Comparison of ENCODE assay signal across 27 cellular contexts in genomic region chr14:31126680-31127079, GRCh38.
"Had no signal": no experiment of that assay in that cellular context is flagged by ENCODE, and none has a peak within 500 bp of the region (broad histone marks: within the 10 kb centered on the region; RNA-seq: fewer than 3 reads in every experiment).

No MANE protein-coding gene starts in this region.

- FAIRE-seq: endometrium had no signal

- H3K27ac Mint-ChIP-seq: dendritic cell treated with granulocyte-macrophage colony-stimulating factor and Interleukin-4, amounts not matched to agents 40 ng/mL and 50 ng/mL, for 4 days; endodermal cell; mesothelial cell of epicardium had no signal

- H3K4me1 ChIP-seq: colonic mucosa, esophagus squamous epithelium had no signal

- ATAC-seq: effector memory CD8-positive, alpha-beta T cell; esophagus mucosa; gastrocnemius medialis; heart right ventricle; left cardiac atrium; left lung; left ventricle myocardium superior; lower lobe of right lung; mucosa of descending colon had no signal

- H3K4me3 Mint-ChIP-seq: dendritic cell treated with granulocyte-macrophage colony-stimulating factor and Interleukin-4, amounts not matched to agents 40 ng/mL and 50 ng/mL, for 4 days; endodermal cell; mesothelial cell of epicardium; naive B cell had no signal

- H3K27me3 ChIP-seq: colonic mucosa, esophagus squamous epithelium, gastrocnemius medialis, heart right ventricle, left lung had no signal

- H3K27me3 Mint-ChIP-seq: dendritic cell treated with granulocyte-macrophage colony-stimulating factor and Interleukin-4, amounts not matched to agents 40 ng/mL and 50 ng/mL, for 4 days; effector memory CD8-positive, alpha-beta T cell; naive B cell had no signal

- DNase-seq: colonic mucosa; cortex of kidney; effector CD8-positive, alpha-beta T cell; effector memory CD8-positive, alpha-beta T cell; endodermal cell; erythroblast; esophagus squamous epithelium; foreskin fibroblast; foreskin melanocyte; gastrocnemius medialis; glutamatergic neuron; head of caudate nucleus; heart right ventricle; hippocampal formation; islet precursor cell; left cardiac atrium; left lung; left ventricle myocardium superior; lower lobe of right lung; mesenchymal stem cell; mucosa of descending colon; naive B cell had no signal

- H3K9me3 ChIP-seq: colonic mucosa, esophagus squamous epithelium, gastrocnemius medialis, heart right ventricle, left lung, lower lobe of right lung, mucosa of descending colon had no signal

- H3K9me3 Mint-ChIP-seq: dendritic cell treated with granulocyte-macrophage colony-stimulating factor and Interleukin-4, amounts not matched to agents 40 ng/mL and 50 ng/mL, for 4 days; effector memory CD8-positive, alpha-beta T cell; endodermal cell; mesothelial cell of epicardium; naive B cell had no signal

- H3K4me3 ChIP-seq: colonic mucosa, esophagus squamous epithelium, gastrocnemius medialis, heart right ventricle, left lung, lower lobe of right lung, mucosa of descending colon had no signal

- H3K4me1 Mint-ChIP-seq: mesothelial cell of epicardium had no signal

- H3K27ac ChIP-seq: colonic mucosa, epithelial cell of prostate, esophagus squamous epithelium, gastrocnemius medialis, heart right ventricle, left lung, lower lobe of right lung had no signal
